ENCODE assay signal across 8 cellular contexts in genomic region chr11:27471067-27471587, GRCh38. TPM values are rescaled to one million over a fixed set of nuclear protein-coding genes. Genes with fewer than 3 reads are reported as not detected.
A peak's percentile ranks its signal among the peaks of the same experiment; 100 is the strongest.
DNase-seq lines count a peak whose midpoint lies in the region; ATAC-seq, FAIRE-seq and TF ChIP-seq lines count a peak whose summit lies in the region.

No MANE protein-coding gene starts in this region.

- WGBS in K562 (ENCODE audit: insufficient coverage, low coverage, missing lambda C conversion rate): 58% methylated on average over 17 of the region's 17 CpGs
- WGBS in right lobe of liver (ENCODE audit: insufficient coverage, low coverage, low lambda C conversion rate, missing lambda C conversion rate): 6% methylated on average over 17 of the region's 17 CpGs

- peak overlapping the region; percentile 64 for H2AFZ ChIP-seq in K562 (ENCODE audit: low read depth, low read length)

- peak overlapping the region; percentile 78 for H3K4me2 ChIP-seq in K562 (ENCODE audit: insufficient read depth, low read length)

- in situ Hi-C loops in K562 (cut with MboI): no loop called here

- TF ChIP-seq POLR2A in K562 (conservative IDR thresholded peaks at IDR 0.05) (no peak), right lobe of liver (IDR thresholded peaks at IDR 0.05) (no peak)

- H3K27me3 ChIP-seq in K562 (ENCODE audit: control insufficient read depth in 2 of 2, insufficient read depth in 2 of 2, low read length in 2 of 2): no peaks in the 10 kb centered on the region
- H3K27me3 ChIP-seq in right lobe of liver: no peaks in the 10 kb centered on the region
- no peaks in the 10 kb centered on the region for H3K27me3 ChIP-seq in tibial artery

- no peak for TF ChIP-seq EP300 in K562 (IDR thresholded peaks at IDR 0.05; ENCODE audit: low read length)

- H4K20me1 ChIP-seq in K562 (replicated peaks; ENCODE audit: control insufficient read depth, insufficient read depth, low read length): 0 out of 2 replicates have a peak, but pooled peaks cover 6% of the 10 kb centered on the region

- POLR2A ChIA-PET in K562 (lab: Yijun Ruan, JAX): interaction anchor here (0.7 to 1.1 kb wide), 2 partner anchors 8 to 50 kb away, joined by 3 to 4 read pairs; no protein-coding TSS in a partner anchor

- no peak; a peak in 1 of 4 replicates for TF ChIP-seq RAD21 in K562 (CRISPR knock-in tag; conservative IDR thresholded peaks at IDR 0.05 in 1 of 2, IDR thresholded peaks at IDR 0.05 in 1 of 2)

- DNase-seq in AG10803 (ENCODE audit: low read depth) (no peak), HFF-Myc (ENCODE audit: extremely low read depth, low read depth) (no peak), K562 (ENCODE audit: extremely low read depth in 1 of 4, low spot score in 3 of 4) (peak in 1 of 4 experiments; percentile 11), right lobe of liver (no peak), tibial artery (no peak), KG1 (lab: John Stamatoyannopoulos, UW) (no peak)

- H3K4me1 ChIP-seq in K562 (replicated peaks in 1 of 2; ENCODE audit: control insufficient read depth in 2 of 2, insufficient read depth in 2 of 2, low read length in 2 of 2) (peaks cover 13 to 22% of the 10 kb centered on the region in 2 experiments; a peak in 4 of 5 replicates), right lobe of liver (peaks cover 0 to 42% (median 3%) of the 10 kb centered on the region in 4 donors), tibial artery (peaks cover 0 to 45% (median 20%) of the 10 kb centered on the region in 4 donors)

- CTCF ChIA-PET in K562 (lab: Yijun Ruan, JAX; ENCODE audit: low intra/inter-chr PET ratio): no interaction called here

- no peaks in the 10 kb centered on the region for H3K9me3 ChIP-seq in K562 (replicated peaks; ENCODE audit: control insufficient read depth, insufficient read depth, low read depth, low read length)
- no peaks in the 10 kb centered on the region for H3K9me3 ChIP-seq in right lobe of liver
- no peaks in the 10 kb centered on the region for H3K9me3 ChIP-seq in tibial artery

- no peak for TF ChIP-seq CTCF in AG10803 (conservative IDR thresholded peaks at IDR 0.05; ENCODE audit: low read length)
- no peak for TF ChIP-seq CTCF in HFF-Myc (IDR thresholded peaks at IDR 0.05; ENCODE audit: low read depth, low read length, missing control alignments)
- TF ChIP-seq CTCF in K562 (IDR thresholded peaks at IDR 0.05 in 2 of 3, conservative IDR thresholded peaks at IDR 0.05 in 1 of 3; ENCODE audit: insufficient read depth in 2 of 3, low read depth in 1 of 3, low read length in 3 of 3): no peak
- TF ChIP-seq CTCF in right lobe of liver (IDR thresholded peaks at IDR 0.05): no peak
- no peak for TF ChIP-seq CTCF in tibial artery (IDR thresholded peaks at IDR 0.05)

- H3K9ac ChIP-seq in K562 (ENCODE audit: insufficient read depth in 1 of 2, low read depth in 2 of 2, low read length in 2 of 2): peak overlapping the region; percentile 30 to 95

- intact Hi-C loops in K562 (cut with micrococcal nuclease): loop anchor here (5.0 kb wide), 2 partner anchors 99 to 174 kb away; no protein-coding TSS in a partner anchor
- intact Hi-C loops in right lobe of liver (cut with DNase I): loop anchor here in 1 of 2 donors (10.0 kb wide), 1 partner anchor 166 kb away; no protein-coding TSS in a partner anchor
- intact Hi-C loops in tibial artery (cut with DNase I; ENCODE audit: low total_unique reads): loop anchor here (10.0 kb wide), 2 partner anchors 66 to 106 kb away; partner anchors contain the start of gene CCDC34

- H3K27ac ChIP-seq in K562 (ENCODE audit: extremely low read depth, low read depth, low read length) (no peak overlapping the region), right lobe of liver (peak overlapping the region; percentile 89 to 98 (median 97)), tibial artery (peak overlapping the region; percentile 77 to 85)

- no peaks in the 10 kb centered on the region for H3K36me3 ChIP-seq in K562 (ENCODE audit: control insufficient read depth, insufficient read depth, low read length)
- H3K36me3 ChIP-seq in right lobe of liver: no peaks in the 10 kb centered on the region
- no peaks in the 10 kb centered on the region for H3K36me3 ChIP-seq in tibial artery

- peaks cover 3% of the 10 kb centered on the region for H3K9me1 ChIP-seq in K562 (ENCODE audit: control insufficient read depth, insufficient read depth, low read length)

- ATAC-seq in K562 (no peak; the same call in 2 of the 3 replicates), right lobe of liver (peak in 3 of 4 donors; percentile 0 to 4 (median 1)), GM18873 (IDR thresholded peaks at IDR 0.05; ENCODE audit: low FRiP score, unreplicated experiment) (no peak), HG03139 (IDR thresholded peaks at IDR 0.05; ENCODE audit: unreplicated experiment) (no peak)

- peaks cover 22% of the 10 kb centered on the region for H3K79me2 ChIP-seq in K562 (ENCODE audit: control insufficient read depth, insufficient read depth, low read length)

- FAIRE-seq in K562 (lab: Jason Lieb, UNC): peak; percentile 70

- H3K4me3 ChIP-seq in AG10803 (ENCODE audit: low read length): peak overlapping the region; percentile 76
- H3K4me3 ChIP-seq in HFF-Myc (replicated peaks; ENCODE audit: low read depth, low read length): peak overlapping the region; percentile 63
- peak overlapping the region; percentile 76 for H3K4me3 ChIP-seq in K562
- H3K4me3 ChIP-seq in right lobe of liver: peak overlapping the region; percentile 70 to 83 (median 73)
- H3K4me3 ChIP-seq in tibial artery: peak overlapping the region; percentile 73 to 88

- BruUV-seq in K562 (replicated peaks; lab: Mats Ljungman, UMichigan): TSS peak; percentile 43

TF ChIP-seq in K562, 482 proteins besides CTCF, POLR2A, EP300 and RAD21:
- TF ChIP-seq SOX6 (IDR thresholded peaks at IDR 0.05) (no peak), SP1 (CRISPR knock-in tag; IDR thresholded peaks at IDR 0.05) (0 out of 2 replicates have a peak, but pooled peaks have one; percentile 39), ZBTB2 (IDR thresholded peaks at IDR 0.05) (0 out of 2 replicates have a peak, but pooled peaks have one; percentile 32), KAT7 (CRISPR knock-in tag; IDR thresholded peaks at IDR 0.05; ENCODE audit: borderline replicate concordance) (peak; percentile 65; the same call in 1 of the 2 replicates)

RNA-seq across cellular contexts. Expression of gene LGR4, which starts 1.5 kb away (rescaled TPM):
- total RNA-seq in K562 (2011; cell fraction: chromatin; rRNA removed; ENCODE audit: low replicate concordance): 23.3 and 49.2 TPM in 2 replicates
- 11.5 and 15.8 TPM in 2 replicates for total RNA-seq in K562 (2011; cell fraction: nucleolus; rRNA removed)
- total RNA-seq in K562 (2011; cell fraction: nucleoplasm; rRNA removed): 23.7 and 31.5 TPM in 2 replicates
- 3.1 and 3.8 TPM in 2 replicates for total RNA-seq in K562 (2014; rRNA removed)
- 6.4 and 7.3 TPM in 2 replicates for total RNA-seq in K562 (2014; rRNA removed; fragmentation: Illumina TruSeq; extraction: Trizol)
- 6.4 and 9.5 TPM in 2 replicates for total RNA-seq in K562 (2015; rRNA removed; fragmentation: Illumina TruSeq; extraction: Trizol)
- total RNA-seq in K562 (2021): 4.7 and 5.8 TPM in 2 replicates
- 10.1 and 10.8 TPM in 2 replicates for polyA plus RNA-seq in K562 (2011; rRNA removed)
- 2.8 and 5.6 TPM in 2 replicates for polyA plus RNA-seq in K562 (2011; cell fraction: cytosol; rRNA removed)
- polyA plus RNA-seq in K562 (2011; cell fraction: nucleus; rRNA removed): 12.8 and 22.2 TPM in 2 replicates
- 3.6 and 4.1 TPM in 2 replicates for polyA plus RNA-seq in K562 (2012)
- 3.7 and 5.9 TPM in 2 replicates for polyA plus RNA-seq in K562 (2014; fragmentation: Illumina TruSeq; extraction: Trizol)
- 1 to 10 TPM in 1 of 2 experiments, under 1 TPM in 1; 0.94 to 1.7 TPM for polyA plus RNA-seq in K562 (2014; fragmentation: Nextera tagmentation; extraction: Ambion mirVana)
- polyA plus RNA-seq in K562 (2014; rRNA removed): 2.5 and 3.7 TPM in 2 replicates
- polyA minus RNA-seq in K562 (2011; rRNA and poly(A)+ RNA removed): 16.6 and 32.2 TPM in 2 replicates
- polyA minus RNA-seq in K562 (2011; cell fraction: cytosol; rRNA and poly(A)+ RNA removed): 7.6 and 8.6 TPM in 2 replicates
- polyA minus RNA-seq in K562 (2011; cell fraction: nucleus; rRNA and poly(A)+ RNA removed): 18.0 and 44.5 TPM in 2 replicates
- total RNA-seq in right lobe of liver: 10 to 100 TPM; 32.5 to 46.3 (median 44.1) TPM

RNA-seq across cellular contexts. Expression of gene LIN7C, which starts 35.4 kb away (rescaled TPM):
- total RNA-seq in K562 (2011; cell fraction: chromatin; rRNA removed; ENCODE audit: low replicate concordance): 3.3 and 11.8 TPM in 2 replicates
- total RNA-seq in K562 (2011; cell fraction: nucleolus; rRNA removed): 2.7 and 3.2 TPM in 2 replicates
- total RNA-seq in K562 (2011; cell fraction: nucleoplasm; rRNA removed): 9.5 and 22.1 TPM in 2 replicates
- total RNA-seq in K562 (2014; rRNA removed): 21.5 and 23.5 TPM in 2 replicates
- 52.7 and 55.9 TPM in 2 replicates for total RNA-seq in K562 (2014; rRNA removed; fragmentation: Illumina TruSeq; extraction: Trizol)
- 37.4 and 41.4 TPM in 2 replicates for total RNA-seq in K562 (2015; rRNA removed; fragmentation: Illumina TruSeq; extraction: Trizol)
- 32.7 and 34.1 TPM in 2 replicates for total RNA-seq in K562 (2021)
- 15.7 and 21.5 TPM in 2 replicates for polyA plus RNA-seq in K562 (2011; rRNA removed)
- 7.6 and 15.1 TPM in 2 replicates for polyA plus RNA-seq in K562 (2011; cell fraction: cytosol; rRNA removed)
- 4.2 and 4.3 TPM in 2 replicates for polyA plus RNA-seq in K562 (2011; cell fraction: nucleus; rRNA removed)
- 5.3 and 6.8 TPM in 2 replicates for polyA plus RNA-seq in K562 (2012)
- 8.8 and 10.8 TPM in 2 replicates for polyA plus RNA-seq in K562 (2014; fragmentation: Illumina TruSeq; extraction: Trizol)
- 10 to 100 TPM; 20.0 to 48.1 TPM for polyA plus RNA-seq in K562 (2014; fragmentation: Nextera tagmentation; extraction: Ambion mirVana)
- polyA plus RNA-seq in K562 (2014; rRNA removed): 19.2 and 22.6 TPM in 2 replicates
- 29.7 and 31.2 TPM in 2 replicates for polyA minus RNA-seq in K562 (2011; rRNA and poly(A)+ RNA removed)
- polyA minus RNA-seq in K562 (2011; cell fraction: cytosol; rRNA and poly(A)+ RNA removed): 11.4 and 18.3 TPM in 2 replicates
- polyA minus RNA-seq in K562 (2011; cell fraction: nucleus; rRNA and poly(A)+ RNA removed): 6.9 and 9.6 TPM in 2 replicates
- 10 to 100 TPM; 22.6 to 33.2 (median 27.1) TPM for total RNA-seq in right lobe of liver

Comparison
In these comparisons a context has a peak if more than half of its experiments do, and no peak if none do; other contexts are left out.
1. ATAC-seq: peak in right lobe of liver (3 of 4); none in K562 (single experiment), GM18873 (single experiment) and HG03139 (single experiment).
2. Peak in every context shown above with its lines, with median percentiles within 50 percentile points of each other: H3K4me3 ChIP-seq.